In genomic region chrX:74613350-74614192, GRCh38 we compare ENCODE assay signal across 8 cellular contexts. TPM values are rescaled to one million over a fixed set of nuclear protein-coding genes. Genes with fewer than 3 reads are reported as not detected.
DNase-seq lines count a peak whose midpoint lies in the region; TF ChIP-seq lines count a peak whose summit lies in the region.

No MANE protein-coding gene starts in this region.

- H3K9ac ChIP-seq in Karpas-422 (ENCODE audit: low read length): peak overlapping the region; percentile 90
- peak overlapping the region; percentile 98 for H3K9ac ChIP-seq in SK-N-SH

- no peak for TF ChIP-seq CTCF in SK-N-SH (IDR thresholded peaks at IDR 0.05)
- TF ChIP-seq CTCF in mesothelial cell of epicardium (IDR thresholded peaks at IDR 0.05; ENCODE audit: unreplicated experiment): no peak

- peaks cover 8% of the 10 kb centered on the region for H3K36me3 Mint-ChIP-seq in mesothelial cell of epicardium

- peak overlapping the region; percentile 69 for H3K4me2 ChIP-seq in Karpas-422 (ENCODE audit: low read depth, low read length, poor library complexity, severe bottlenecking)
- H3K4me2 ChIP-seq in SK-N-SH: peak overlapping the region; percentile 75

- H3K79me2 ChIP-seq in Karpas-422 (ENCODE audit: low read length) (peaks cover 57% of the 10 kb centered on the region), SK-N-SH (ENCODE audit: insufficient read depth) (peaks cover 57% of the 10 kb centered on the region)

- CTCF ChIA-PET in SK-N-SH (lab: Yijun Ruan, JAX): interaction anchor here (0.7 kb wide), 1 partner anchor 508 kb away, joined by 3 read pairs; no protein-coding TSS in a partner anchor

- 9% methylated on average over 14 of the region's 22 CpGs for WGBS in SK-N-SH (ENCODE audit: low lambda C conversion rate)
- under 1% methylated on average over 22 of the region's 22 CpGs for WGBS in urinary bladder

- H4K20me1 ChIP-seq in Karpas-422 (ENCODE audit: insufficient read depth, low read depth, low read length): 0 out of 2 replicates have a peak, but pooled peaks cover 9% of the 10 kb centered on the region
- peaks cover 28% of the 10 kb centered on the region for H4K20me1 ChIP-seq in SK-N-SH (ENCODE audit: insufficient read depth)

- H3K9me2 ChIP-seq in Karpas-422 (replicated peaks; ENCODE audit: insufficient read depth, low read length) (no peaks in the 10 kb centered on the region), SK-N-SH (no peaks in the 10 kb centered on the region)

- POLR2A ChIA-PET in SK-N-SH (lab: Yijun Ruan, JAX): interaction anchor here (1.1 kb wide), 1 partner anchor 91 kb away, joined by 3 read pairs; no protein-coding TSS in a partner anchor

- H3K27me3 Mint-ChIP-seq in mesothelial cell of epicardium (ENCODE audit: low read depth): no peaks in the 10 kb centered on the region

- TF ChIP-seq RAD21 in SK-N-SH (IDR thresholded peaks at IDR 0.05; ENCODE audit: low read length): no peak

- H3K4me3 Mint-ChIP-seq in mesothelial cell of epicardium: peak overlapping the region; percentile 99

- H3K36me3 ChIP-seq in Karpas-422 (ENCODE audit: insufficient read depth, low read length): peaks cover 18% of the 10 kb centered on the region; the same call in 1 of the 2 replicates
- H3K36me3 ChIP-seq in SK-N-SH (replicated peaks in 1 of 2; ENCODE audit: control insufficient read depth in 1 of 2, insufficient read depth in 2 of 2, low read length in 1 of 2): peaks cover 12 to 15% of the 10 kb centered on the region in 2 experiments
- H3K36me3 ChIP-seq in urinary bladder (ENCODE audit: insufficient read depth): no peaks in the 10 kb centered on the region

- peaks cover 9% of the 10 kb centered on the region for H3K4me1 Mint-ChIP-seq in mesothelial cell of epicardium

- H3K27me3 ChIP-seq in Karpas-422 (ENCODE audit: low read length) (no peaks in the 10 kb centered on the region), SK-N-SH (ENCODE audit: insufficient read depth) (no peaks in the 10 kb centered on the region)

- H3K4me3 ChIP-seq in Karpas-422 (ENCODE audit: low read length): peak overlapping the region; percentile 86
- H3K4me3 ChIP-seq in SK-N-SH (ENCODE audit: low read depth in 2 of 2, low read length in 1 of 2): peak overlapping the region; percentile 68 to 73
- H3K4me3 ChIP-seq in urinary bladder (ENCODE audit: low read depth, low read length): peak overlapping the region; percentile 70

- H3K9me3 Mint-ChIP-seq in mesothelial cell of epicardium: peaks cover 7% of the 10 kb centered on the region

- no peak for TF ChIP-seq EP300 in SK-N-SH (IDR thresholded peaks at IDR 0.05; ENCODE audit: borderline replicate concordance in 1 of 2, low read depth in 1 of 2, low read length in 1 of 2)

- H2AFZ ChIP-seq in Karpas-422 (ENCODE audit: low read length) (no peak overlapping the region), SK-N-SH (ENCODE audit: low read depth) (no peak overlapping the region)

- peak; percentile 26 for DNase-seq in SKM-1 treated with dmso at 0.1 percent for 144 hours (lab: John Stamatoyannopoulos, UW; ENCODE audit: unreplicated experiment)
- no peak for DNase-seq in SKM-1 (lab: John Stamatoyannopoulos, UW; ENCODE audit: unreplicated experiment)
- DNase-seq in Karpas-422: peak; percentile 45
- DNase-seq in SK-N-SH: peak; percentile 26
- DNase-seq in effector CD8-positive, alpha-beta T cell (lab: John Stamatoyannopoulos, UW): peak; percentile 7
- DNase-seq in mesothelial cell of epicardium (ENCODE audit: low spot score in 2 of 2, unreplicated experiment in 2 of 2): no peak
- no peak for DNase-seq in NCI-H1930 (lab: John Stamatoyannopoulos, UW)

- peaks cover 15% of the 10 kb centered on the region for H3K4me1 ChIP-seq in Karpas-422 (ENCODE audit: low read length)
- H3K4me1 ChIP-seq in SK-N-SH (ENCODE audit: control insufficient read depth in 1 of 2, insufficient read depth in 2 of 2, low read depth in 1 of 2, low read length in 1 of 2): no peaks in the 10 kb centered on the region; a peak in 1 of 4 replicates
- no peaks in the 10 kb centered on the region for H3K4me1 ChIP-seq in urinary bladder (ENCODE audit: insufficient read depth)

- H3K9me3 ChIP-seq in Karpas-422 (ENCODE audit: low read length): no peaks in the 10 kb centered on the region
- H3K9me3 ChIP-seq in SK-N-SH: no peaks in the 10 kb centered on the region

- H3K27ac Mint-ChIP-seq in mesothelial cell of epicardium: peak overlapping the region; percentile 100

- H3F3A ChIP-seq in SK-N-SH (replicated peaks; ENCODE audit: insufficient read depth): peaks cover 2% of the 10 kb centered on the region

- H3K27ac ChIP-seq in Karpas-422 (ENCODE audit: low read length): peak overlapping the region; percentile 75
- H3K27ac ChIP-seq in SK-N-SH (ENCODE audit: low read depth in 2 of 2, low read length in 1 of 2): peak overlapping the region; percentile 81 to 96
- peak overlapping the region; percentile 97 for H3K27ac ChIP-seq in urinary bladder (ENCODE audit: low read depth)

TF ChIP-seq in SK-N-SH, 30 proteins besides CTCF, POLR2A, EP300 and RAD21:
- TF ChIP-seq YY1 (IDR thresholded peaks at IDR 0.05; ENCODE audit: low read depth): peak; percentile 41; the same call in 1 of the 2 replicates
- TF ChIP-seq NFIC (IDR thresholded peaks at IDR 0.05; ENCODE audit: borderline replicate concordance): no peak

RNA-seq across cellular contexts. Expression of gene RLIM, which starts 0.9 kb away (rescaled TPM):
- 18.9 and 26.4 TPM in 2 replicates for total RNA-seq in Karpas-422 (2014; rRNA removed; shearing (Covaris generic); ENCODE audit: low replicate concordance)
- polyA plus RNA-seq in SK-N-SH (2012; rRNA removed): 4.9 and 7.5 TPM in 2 replicates
- 7.2 and 7.9 TPM in 2 replicates for polyA plus RNA-seq in SK-N-SH (2012; cell fraction: cytosol; rRNA removed)
- 3.5 and 9.7 TPM in 2 replicates for polyA plus RNA-seq in SK-N-SH (2012; cell fraction: nucleus; rRNA removed)
- 50.9 to 52.3 TPM (median 51.6 TPM) in 3 replicates for total RNA-seq in mesothelial cell of epicardium
- total RNA-seq in urinary bladder: 71.7 TPM
- polyA plus RNA-seq in urinary bladder: 8.4 TPM

Comparison
In these comparisons a context has a peak if more than half of its experiments do, and no peak if none do; other contexts are left out.
1. DNase-seq: peak in SKM-1 treated with dmso at 0.1 percent for 144 hours (single experiment), Karpas-422 (single experiment), SK-N-SH (single experiment) and effector CD8-positive, alpha-beta T cell (single experiment); none in SKM-1 (single experiment), mesothelial cell of epicardium (0 of 2) and NCI-H1930 (0 of 2).
2. Peak in every context shown above with its lines, with median percentiles within 50 percentile points of each other: H3K27ac ChIP-seq and H3K4me3 ChIP-seq.